1 cellular context compared by ENCODE assay signal in the genomic region with DNA sequence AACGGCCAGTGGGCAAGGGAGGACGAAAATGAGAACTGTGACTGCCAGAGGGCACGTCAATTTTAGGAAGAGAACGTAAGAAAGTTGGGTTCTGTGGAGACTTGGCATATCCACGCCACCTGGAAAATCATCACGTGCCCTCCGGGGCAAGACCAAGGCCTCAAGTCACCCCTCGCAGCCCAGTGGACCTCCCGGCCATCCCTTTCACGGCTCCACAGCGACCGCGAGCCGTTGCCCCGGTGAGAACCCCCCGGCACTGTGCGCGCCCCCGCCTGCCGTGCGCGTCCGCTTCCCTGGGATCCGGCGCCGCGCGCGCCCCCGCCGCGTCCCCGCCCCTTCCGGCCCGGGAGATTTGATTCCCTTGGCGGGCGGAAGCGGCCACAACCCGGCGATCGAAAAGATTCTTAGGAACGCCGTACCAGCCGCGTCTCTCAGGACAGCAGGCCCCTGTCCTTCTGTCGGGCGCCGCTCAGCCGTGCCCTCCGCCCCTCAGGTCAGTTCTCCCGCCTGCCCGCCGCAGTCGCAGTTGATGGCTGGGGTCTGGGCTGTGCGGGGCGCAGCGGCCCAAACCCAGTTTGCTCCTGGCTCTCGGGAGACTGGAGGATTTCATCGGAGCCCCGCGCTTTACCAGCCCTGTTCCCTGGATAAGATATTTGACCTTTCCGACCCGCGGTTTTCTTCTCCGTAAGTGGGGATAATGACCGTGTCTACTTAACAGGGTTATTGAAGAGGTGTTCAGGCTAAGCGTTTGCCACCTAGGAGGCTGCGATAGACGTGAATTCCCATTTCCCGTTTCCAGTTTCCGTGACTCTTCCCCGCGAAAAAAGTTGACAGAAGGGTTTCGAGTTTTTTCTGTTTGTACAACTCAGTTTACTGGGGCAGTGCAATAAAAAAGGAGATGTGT.
TF ChIP-seq lines count a peak whose summit lies in the region.

A gene (plus strand): TSS at position 381 of the 904 bp plus-strand sequence. CDS start 8,787 bp downstream, outside the sequence.

TF ChIP-seq in HepG2, 621 proteins besides CTCF, POLR2A, EP300 and RAD21 (continued from another document and continues in another):
- no peak for TF ChIP-seq EHMT2 (IDR thresholded peaks at IDR 0.05; ENCODE audit: borderline replicate concordance, low read depth, low read length)
- TF ChIP-seq ZSCAN31 (CRISPR knock-in tag; IDR thresholded peaks at IDR 0.05; ENCODE audit: low read depth), result peak; percentile 73; the same call in 1 of the 2 replicates
- no peak; the same call in 1 of the 2 replicates for TF ChIP-seq PRMT3 (CRISPR knock-in tag; IDR thresholded peaks at IDR 0.05; ENCODE audit: borderline replicate concordance, low read depth)
- no peak for TF ChIP-seq SRSF9 (IDR thresholded peaks at IDR 0.05; ENCODE audit: borderline replicate concordance, insufficient read depth, low read depth, low read length, poor library complexity, severe bottlenecking)
- TF ChIP-seq FOXO1 (CRISPR knock-in tag; IDR thresholded peaks at IDR 0.05), result peak; percentile 32; the same call in 1 of the 2 replicates
- TF ChIP-seq, protein P1, sequence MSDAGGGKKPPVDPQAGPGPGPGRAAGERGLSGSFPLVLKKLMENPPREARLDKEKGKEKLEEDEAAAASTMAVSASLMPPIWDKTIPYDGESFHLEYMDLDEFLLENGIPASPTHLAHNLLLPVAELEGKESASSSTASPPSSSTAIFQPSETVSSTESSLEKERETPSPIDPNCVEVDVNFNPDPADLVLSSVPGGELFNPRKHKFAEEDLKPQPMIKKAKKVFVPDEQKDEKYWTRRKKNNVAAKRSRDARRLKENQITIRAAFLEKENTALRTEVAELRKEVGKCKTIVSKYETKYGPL (CRISPR knock-in tag; IDR thresholded peaks at IDR 0.05), result no peak
- 0 out of 2 replicates have a peak, but pooled peaks have one; percentile 25 for TF ChIP-seq ZNF589 (CRISPR knock-in tag; conservative IDR thresholded peaks at IDR 0.05)
- no peak for TF ChIP-seq ZNF766 (CRISPR knock-in tag; IDR thresholded peaks at IDR 0.05; ENCODE audit: borderline replicate concordance)
- TF ChIP-seq, protein P2, sequence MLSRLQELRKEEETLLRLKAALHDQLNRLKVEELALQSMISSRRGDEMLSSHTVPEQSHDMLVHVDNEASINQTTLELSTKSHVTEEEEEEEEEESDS (CRISPR knock-in tag; IDR thresholded peaks at IDR 0.05; ENCODE audit: borderline replicate concordance), result no peak
- TF ChIP-seq, protein P3, sequence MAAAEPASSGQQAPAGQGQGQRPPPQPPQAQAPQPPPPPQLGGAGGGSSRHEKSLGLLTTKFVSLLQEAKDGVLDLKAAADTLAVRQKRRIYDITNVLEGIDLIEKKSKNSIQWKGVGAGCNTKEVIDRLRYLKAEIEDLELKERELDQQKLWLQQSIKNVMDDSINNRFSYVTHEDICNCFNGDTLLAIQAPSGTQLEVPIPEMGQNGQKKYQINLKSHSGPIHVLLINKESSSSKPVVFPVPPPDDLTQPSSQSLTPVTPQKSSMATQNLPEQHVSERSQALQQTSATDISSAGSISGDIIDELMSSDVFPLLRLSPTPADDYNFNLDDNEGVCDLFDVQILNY (CRISPR knock-in tag; conservative IDR thresholded peaks at IDR 0.05), result peak; percentile 97
- TF ChIP-seq NFE2L2 (IDR thresholded peaks at IDR 0.05; ENCODE audit: low read length), result no peak
- TF ChIP-seq MED13 (CRISPR knock-in tag; IDR thresholded peaks at IDR 0.05), result no peak; the same call in 1 of the 2 replicates
- TF ChIP-seq ZNF124 (CRISPR knock-in tag; IDR thresholded peaks at IDR 0.05), result peak; percentile 72; the same call in 1 of the 2 replicates
- 0 out of 2 replicates have a peak, but pooled peaks have one; percentile 78 for TF ChIP-seq IRX3 (CRISPR knock-in tag; IDR thresholded peaks at IDR 0.05; ENCODE audit: borderline replicate concordance, low read depth)
- no peak for TF ChIP-seq TEAD3 (CRISPR knock-in tag; optimal IDR thresholded peaks at IDR 0.05; ENCODE audit: borderline replicate concordance)
- TF ChIP-seq, protein P4, sequence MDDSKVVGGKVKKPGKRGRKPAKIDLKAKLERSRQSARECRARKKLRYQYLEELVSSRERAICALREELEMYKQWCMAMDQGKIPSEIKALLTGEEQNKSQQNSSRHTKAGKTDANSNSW (CRISPR knock-in tag; IDR thresholded peaks at IDR 0.05; ENCODE audit: borderline replicate concordance), result no peak
- TF ChIP-seq ZNF256 (CRISPR knock-in tag; conservative IDR thresholded peaks at IDR 0.05), result no peak
- no peak for TF ChIP-seq GZF1 (CRISPR knock-in tag; IDR thresholded peaks at IDR 0.05)
- no peak for TF ChIP-seq NCOA2 (CRISPR knock-in tag; IDR thresholded peaks at IDR 0.05)
- peak; percentile 48; the same call in 1 of the 2 replicates for TF ChIP-seq JUND (CRISPR knock-in tag; IDR thresholded peaks at IDR 0.05)
- TF ChIP-seq DNMT3B (CRISPR knock-in tag; conservative IDR thresholded peaks at IDR 0.05), result no peak
- 0 out of 2 replicates have a peak, but pooled peaks have one; percentile 18 for TF ChIP-seq CREM (IDR thresholded peaks at IDR 0.05)
- no peak for TF ChIP-seq CREM (CRISPR knock-in tag; IDR thresholded peaks at IDR 0.05)
- TF ChIP-seq, protein P5, sequence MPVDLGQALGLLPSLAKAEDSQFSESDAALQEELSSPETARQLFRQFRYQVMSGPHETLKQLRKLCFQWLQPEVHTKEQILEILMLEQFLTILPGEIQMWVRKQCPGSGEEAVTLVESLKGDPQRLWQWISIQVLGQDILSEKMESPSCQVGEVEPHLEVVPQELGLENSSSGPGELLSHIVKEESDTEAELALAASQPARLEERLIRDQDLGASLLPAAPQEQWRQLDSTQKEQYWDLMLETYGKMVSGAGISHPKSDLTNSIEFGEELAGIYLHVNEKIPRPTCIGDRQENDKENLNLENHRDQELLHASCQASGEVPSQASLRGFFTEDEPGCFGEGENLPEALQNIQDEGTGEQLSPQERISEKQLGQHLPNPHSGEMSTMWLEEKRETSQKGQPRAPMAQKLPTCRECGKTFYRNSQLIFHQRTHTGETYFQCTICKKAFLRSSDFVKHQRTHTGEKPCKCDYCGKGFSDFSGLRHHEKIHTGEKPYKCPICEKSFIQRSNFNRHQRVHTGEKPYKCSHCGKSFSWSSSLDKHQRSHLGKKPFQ (CRISPR knock-in tag; IDR thresholded peaks at IDR 0.05; ENCODE audit: insufficient replicate concordance), result peak; percentile 85
- TF ChIP-seq, protein P6, sequence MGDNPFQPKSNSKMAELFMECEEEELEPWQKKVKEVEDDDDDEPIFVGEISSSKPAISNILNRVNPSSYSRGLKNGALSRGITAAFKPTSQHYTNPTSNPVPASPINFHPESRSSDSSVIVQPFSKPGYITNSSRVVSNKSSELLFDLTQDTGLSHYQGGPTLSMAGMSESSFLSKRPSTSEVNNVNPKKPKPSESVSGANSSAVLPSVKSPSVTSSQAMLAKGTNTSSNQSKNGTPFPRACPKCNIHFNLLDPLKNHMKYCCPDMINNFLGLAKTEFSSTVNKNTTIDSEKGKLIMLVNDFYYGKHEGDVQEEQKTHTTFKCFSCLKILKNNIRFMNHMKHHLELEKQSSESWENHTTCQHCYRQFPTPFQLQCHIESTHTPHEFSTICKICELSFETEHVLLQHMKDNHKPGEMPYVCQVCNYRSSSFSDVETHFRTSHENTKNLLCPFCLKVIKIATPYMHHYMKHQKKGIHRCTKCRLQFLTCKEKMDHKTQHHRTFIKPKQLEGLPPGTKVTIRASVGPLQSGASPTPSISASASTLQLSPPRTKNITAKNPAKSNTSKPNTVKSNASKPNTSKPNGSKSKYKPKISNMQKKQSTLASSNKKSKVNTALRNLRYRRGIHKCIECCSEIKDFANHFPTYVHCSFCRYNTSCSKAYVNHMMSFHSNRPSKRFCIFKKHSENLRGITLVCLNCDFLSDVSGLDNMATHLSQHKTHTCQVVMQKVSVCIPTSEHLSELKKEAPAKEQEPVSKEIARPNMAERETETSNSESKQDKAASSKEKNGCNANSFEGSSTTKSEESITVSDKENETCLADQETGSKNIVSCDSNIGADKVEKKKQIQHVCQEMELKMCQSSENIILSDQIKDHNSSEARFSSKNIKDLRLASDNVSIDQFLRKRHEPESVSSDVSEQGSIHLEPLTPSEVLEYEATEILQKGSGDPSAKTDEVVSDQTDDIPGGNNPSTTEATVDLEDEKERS (CRISPR knock-in tag; IDR thresholded peaks at IDR 0.05), result no peak
- peak; percentile 80; the same call in 1 of the 2 replicates for TF ChIP-seq KAT7 (CRISPR knock-in tag; IDR thresholded peaks at IDR 0.05; ENCODE audit: borderline replicate concordance)
- no peak for TF ChIP-seq ZNF720 (CRISPR knock-in tag; IDR thresholded peaks at IDR 0.05)
- TF ChIP-seq GATAD2A (CRISPR knock-in tag; IDR thresholded peaks at IDR 0.05), result no peak
- TF ChIP-seq, protein P7, sequence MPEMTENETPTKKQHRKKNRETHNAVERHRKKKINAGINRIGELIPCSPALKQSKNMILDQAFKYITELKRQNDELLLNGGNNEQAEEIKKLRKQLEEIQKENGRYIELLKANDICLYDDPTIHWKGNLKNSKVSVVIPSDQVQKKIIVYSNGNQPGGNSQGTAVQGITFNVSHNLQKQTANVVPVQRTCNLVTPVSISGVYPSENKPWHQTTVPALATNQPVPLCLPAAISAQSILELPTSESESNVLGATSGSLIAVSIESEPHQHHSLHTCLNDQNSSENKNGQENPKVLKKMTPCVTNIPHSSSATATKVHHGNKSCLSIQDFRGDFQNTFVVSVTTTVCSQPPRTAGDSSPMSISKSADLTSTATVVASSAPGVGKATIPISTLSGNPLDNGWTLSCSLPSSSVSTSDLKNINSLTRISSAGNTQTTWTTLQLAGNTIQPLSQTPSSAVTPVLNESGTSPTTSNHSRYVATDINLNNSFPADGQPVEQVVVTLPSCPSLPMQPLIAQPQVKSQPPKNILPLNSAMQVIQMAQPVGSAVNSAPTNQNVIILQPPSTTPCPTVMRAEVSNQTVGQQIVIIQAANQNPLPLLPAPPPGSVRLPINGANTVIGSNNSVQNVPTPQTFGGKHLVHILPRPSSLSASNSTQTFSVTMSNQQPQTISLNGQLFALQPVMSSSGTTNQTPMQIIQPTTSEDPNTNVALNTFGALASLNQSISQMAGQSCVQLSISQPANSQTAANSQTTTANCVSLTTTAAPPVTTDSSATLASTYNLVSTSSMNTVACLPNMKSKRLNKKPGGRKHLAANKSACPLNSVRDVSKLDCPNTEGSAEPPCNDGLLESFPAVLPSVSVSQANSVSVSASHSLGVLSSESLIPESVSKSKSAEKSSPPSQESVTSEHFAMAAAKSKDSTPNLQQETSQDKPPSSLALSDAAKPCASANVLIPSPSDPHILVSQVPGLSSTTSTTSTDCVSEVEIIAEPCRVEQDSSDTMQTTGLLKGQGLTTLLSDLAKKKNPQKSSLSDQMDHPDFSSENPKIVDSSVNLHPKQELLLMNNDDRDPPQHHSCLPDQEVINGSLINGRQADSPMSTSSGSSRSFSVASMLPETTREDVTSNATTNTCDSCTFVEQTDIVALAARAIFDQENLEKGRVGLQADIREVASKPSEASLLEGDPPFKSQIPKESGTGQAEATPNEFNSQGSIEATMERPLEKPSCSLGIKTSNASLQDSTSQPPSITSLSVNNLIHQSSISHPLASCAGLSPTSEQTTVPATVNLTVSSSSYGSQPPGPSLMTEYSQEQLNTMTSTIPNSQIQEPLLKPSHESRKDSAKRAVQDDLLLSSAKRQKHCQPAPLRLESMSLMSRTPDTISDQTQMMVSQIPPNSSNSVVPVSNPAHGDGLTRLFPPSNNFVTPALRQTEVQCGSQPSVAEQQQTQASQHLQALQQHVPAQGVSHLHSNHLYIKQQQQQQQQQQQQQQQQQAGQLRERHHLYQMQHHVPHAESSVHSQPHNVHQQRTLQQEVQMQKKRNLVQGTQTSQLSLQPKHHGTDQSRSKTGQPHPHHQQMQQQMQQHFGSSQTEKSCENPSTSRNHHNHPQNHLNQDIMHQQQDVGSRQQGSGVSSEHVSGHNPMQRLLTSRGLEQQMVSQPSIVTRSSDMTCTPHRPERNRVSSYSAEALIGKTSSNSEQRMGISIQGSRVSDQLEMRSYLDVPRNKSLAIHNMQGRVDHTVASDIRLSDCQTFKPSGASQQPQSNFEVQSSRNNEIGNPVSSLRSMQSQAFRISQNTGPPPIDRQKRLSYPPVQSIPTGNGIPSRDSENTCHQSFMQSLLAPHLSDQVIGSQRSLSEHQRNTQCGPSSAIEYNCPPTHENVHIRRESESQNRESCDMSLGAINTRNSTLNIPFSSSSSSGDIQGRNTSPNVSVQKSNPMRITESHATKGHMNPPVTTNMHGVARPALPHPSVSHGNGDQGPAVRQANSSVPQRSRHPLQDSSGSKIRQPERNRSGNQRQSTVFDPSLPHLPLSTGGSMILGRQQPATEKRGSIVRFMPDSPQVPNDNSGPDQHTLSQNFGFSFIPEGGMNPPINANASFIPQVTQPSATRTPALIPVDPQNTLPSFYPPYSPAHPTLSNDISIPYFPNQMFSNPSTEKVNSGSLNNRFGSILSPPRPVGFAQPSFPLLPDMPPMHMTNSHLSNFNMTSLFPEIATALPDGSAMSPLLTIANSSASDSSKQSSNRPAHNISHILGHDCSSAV (CRISPR knock-in tag; IDR thresholded peaks at IDR 0.05; ENCODE audit: borderline replicate concordance), result no peak
